ENCODE assay signal across 30 cellular contexts in genomic region chr18:23274638-23275482, GRCh38.
DNase-seq lines count a peak whose midpoint lies in the region; ATAC-seq, FAIRE-seq and TF ChIP-seq lines count a peak whose summit lies in the region.
"Had no signal": no experiment of that assay in that cellular context is flagged by ENCODE, and none has a peak within 500 bp of the region (broad histone marks: within the 10 kb centered on the region; RNA-seq: fewer than 3 reads in every experiment).

No MANE protein-coding gene starts in this region.

- H3K4me1 Mint-ChIP-seq in activated T-cell treated with anti-CD3 and anti-CD28 coated beads, Interleukin-2, amount 50 U/mL, for 24 hours (ENCODE audit: low read depth): no peaks in the 10 kb centered on the region
- peaks cover 15 to 19% of the 10 kb centered on the region in 2 donors for H3K4me1 Mint-ChIP-seq in stimulated activated naive B cell treated with anti-CD40 and anti-IgM and Interleukin-4, amounts not matched to agents 10 μg/mL and 1 μg/mL and 100 μg/mL, for 72 hours
- H3K4me1 Mint-ChIP-seq: central memory CD8-positive, alpha-beta T cell; T-cell had no signal

- DNase-seq in activated T-cell treated with anti-CD3 and anti-CD28 coated beads, Interleukin-2, amount 50 U/mL, for 24 hours: no peak
- DNase-seq in activated T-cell treated with anti-CD3 and anti-CD28 coated beads, Interleukin-2, amount 50 U/mL, for 48 hours: no peak
- DNase-seq in K562 (ENCODE audit: extremely low read depth in 1 of 4, low spot score in 3 of 4) (no peak), mesenchymal stem cell (no peak)
- DNase-seq in stimulated activated naive B cell treated with anti-CD40 and anti-IgM and Interleukin-4, amounts not matched to agents 10 μg/mL and 1 μg/mL and 100 μg/mL, for 72 hours: no peak
- DNase-seq in stimulated activated CD4-positive, alpha-beta T cell treated with anti-CD3 and anti-CD28 coated beads, Interleukin-2, amount 100 ng/mL, for 24 hours: no peak
- DNase-seq: activated CD4-positive, CD25-positive, alpha-beta regulatory T cell; activated gamma-delta T cell treated with Interleukin-2 at 50 U/mL for 16 hours; activated T-cell treated with anti-CD3 and anti-CD28 coated beads, Interleukin-2, amount 50 U/mL, for 4 hours; Caco-2; DMS79; effector memory CD8-positive, alpha-beta T cell; foreskin keratinocyte; lower lobe of right lung; NCI-H2107; NCI-H446; NCI-H82; RPMI8226; sigmoid colon; stimulated activated CD4-positive, alpha-beta T cell treated with anti-CD3 and anti-CD28 coated beads, Interleukin-4, amount 100 ng/mL, for 24 hours; T-cell; upper lobe of left lung had no signal

- H3K79me2 ChIP-seq in K562 (ENCODE audit: control insufficient read depth, insufficient read depth, low read length): no peaks in the 10 kb centered on the region

- no peak overlapping the region for H3K4ac ChIP-seq in mesenchymal stem cell (ENCODE audit: low read depth in 1 of 2, low read length in 2 of 2)

- WGBS in K562 (ENCODE audit: insufficient coverage, low coverage, missing lambda C conversion rate): 37% methylated on average over 16 of the region's 17 CpGs
- 94% methylated on average over 15 of the region's 17 CpGs for WGBS in mesenchymal stem cell

- no peak overlapping the region for H4K8ac ChIP-seq in mesenchymal stem cell (ENCODE audit: low read length)

- no peak overlapping the region for H2AFZ ChIP-seq in K562 (ENCODE audit: low read depth, low read length)
- no peak overlapping the region for H2AFZ ChIP-seq in mesenchymal stem cell (ENCODE audit: low read depth, low read length)

- ATAC-seq in K562 (peak; percentile 31), HG02981 (IDR thresholded peaks at IDR 0.05; ENCODE audit: unreplicated experiment) (no peak), GM18519 (IDR thresholded peaks at IDR 0.05; ENCODE audit: low FRiP score, unreplicated experiment) (no peak)
- no peak for ATAC-seq in stimulated activated naive B cell treated with anti-CD40 and anti-IgM and Interleukin-4, amounts not matched to agents 10 μg/mL and 1 μg/mL and 100 μg/mL, for 72 hours (replicated peaks)
- ATAC-seq: activated T-cell treated with anti-CD3 and anti-CD28 coated beads, Interleukin-2, amount 50 U/mL, for 4 hours; effector memory CD8-positive, alpha-beta T cell; foreskin keratinocyte; lower lobe of right lung; T-cell had no signal

- BruUV-seq in K562 (replicated peaks; lab: Mats Ljungman, UMichigan): no TSS peak

- in situ Hi-C loops in K562 (cut with MboI): no loop called here

- H3K27me3 Mint-ChIP-seq in activated T-cell treated with anti-CD3 and anti-CD28 coated beads, Interleukin-2, amount 50 U/mL, for 24 hours: no peaks in the 10 kb centered on the region
- no peaks in the 10 kb centered on the region for H3K27me3 Mint-ChIP-seq in stimulated activated naive B cell treated with anti-CD40 and anti-IgM and Interleukin-4, amounts not matched to agents 10 μg/mL and 1 μg/mL and 100 μg/mL, for 72 hours
- H3K27me3 Mint-ChIP-seq: central memory CD8-positive, alpha-beta T cell; effector memory CD8-positive, alpha-beta T cell; natural killer cell treated with Interleukin-12 subunit alpha and Interleukin-12 subunit beta and Interleukin-15 and Interleukin-18, amount 100 ng/mL, for 72 hours; T-cell had no signal

- TF ChIP-seq POLR2A in K562 (conservative IDR thresholded peaks at IDR 0.05): no peak

- H2BK15ac ChIP-seq in mesenchymal stem cell (ENCODE audit: low read depth, poor library complexity, severe bottlenecking): no peak overlapping the region

- peak overlapping the region in 1 of 2 experiments; percentile 37 for H3K14ac ChIP-seq in mesenchymal stem cell (ENCODE audit: low read length in 2 of 2)

- H3K4me1 ChIP-seq in K562 (replicated peaks in 1 of 2; ENCODE audit: control insufficient read depth in 2 of 2, insufficient read depth in 2 of 2, low read length in 2 of 2): peaks cover 0 to under 1% of the 10 kb centered on the region in 2 experiments; a peak in 1 of 5 replicates
- no peaks in the 10 kb centered on the region for H3K4me1 ChIP-seq in mesenchymal stem cell (ENCODE audit: control insufficient read depth, insufficient read depth, low read depth, low read length)
- H3K4me1 ChIP-seq: Caco-2, foreskin keratinocyte, sigmoid colon had no signal

- H3K9ac ChIP-seq in K562 (ENCODE audit: insufficient read depth in 1 of 2, low read depth in 2 of 2, low read length in 2 of 2): no peak overlapping the region
- H3K9ac ChIP-seq in mesenchymal stem cell (ENCODE audit: low read length): no peak overlapping the region

- no peaks in the 10 kb centered on the region for H3K9me1 ChIP-seq in K562 (ENCODE audit: control insufficient read depth, insufficient read depth, low read length)

- no peak overlapping the region for H3K4me3 Mint-ChIP-seq in activated T-cell treated with anti-CD3 and anti-CD28 coated beads, Interleukin-2, amount 50 U/mL, for 24 hours
- no peak overlapping the region for H3K4me3 Mint-ChIP-seq in stimulated activated naive B cell treated with anti-CD40 and anti-IgM and Interleukin-4, amounts not matched to agents 10 μg/mL and 1 μg/mL and 100 μg/mL, for 72 hours
- H3K4me3 Mint-ChIP-seq: activated T-cell treated with anti-CD3 and anti-CD28 coated beads, Interleukin-2, amount 50 U/mL, for 4 hours; CD14-positive monocyte; central memory CD8-positive, alpha-beta T cell; effector memory CD8-positive, alpha-beta T cell; natural killer cell treated with Interleukin-12 subunit alpha and Interleukin-12 subunit beta and Interleukin-15 and Interleukin-18, amount 100 ng/mL, for 72 hours; T-cell had no signal

- H3K4me2 ChIP-seq in K562 (ENCODE audit: insufficient read depth, low read length): no peak overlapping the region
- no peak overlapping the region for H3K4me2 ChIP-seq in mesenchymal stem cell (ENCODE audit: low read length, poor library complexity, severe bottlenecking)

- H3K9me3 ChIP-seq in K562 (replicated peaks; ENCODE audit: control insufficient read depth, insufficient read depth, low read depth, low read length): peaks cover 5% of the 10 kb centered on the region
- peaks cover 22% of the 10 kb centered on the region for H3K9me3 ChIP-seq in mesenchymal stem cell (ENCODE audit: control insufficient read depth, low read length)

- H4K20me1 ChIP-seq in K562 (replicated peaks; ENCODE audit: control insufficient read depth, insufficient read depth, low read length): no peaks in the 10 kb centered on the region

- H2BK120ac ChIP-seq in mesenchymal stem cell (ENCODE audit: low read depth, low read length): no peak overlapping the region

- H2BK5ac ChIP-seq in mesenchymal stem cell (ENCODE audit: low read depth, low read length, poor library complexity, severe bottlenecking): no peak overlapping the region

- TF ChIP-seq EP300 in K562 (IDR thresholded peaks at IDR 0.05; ENCODE audit: low read length): no peak

- POLR2A ChIA-PET in K562 (lab: Yijun Ruan, JAX): no interaction called here

- H3K23ac ChIP-seq in mesenchymal stem cell (ENCODE audit: low read length in 2 of 2): no peak overlapping the region

- H3K27ac ChIP-seq in K562 (ENCODE audit: extremely low read depth, low read depth, low read length): no peak overlapping the region
- H3K27ac ChIP-seq in mesenchymal stem cell (ENCODE audit: low read length, poor library complexity, severe bottlenecking): no peak overlapping the region
- H3K27ac ChIP-seq: 22Rv1, foreskin keratinocyte, lower lobe of right lung, sigmoid colon, upper lobe of left lung had no signal

- H3K27me3 ChIP-seq in K562 (ENCODE audit: control insufficient read depth in 2 of 2, insufficient read depth in 2 of 2, low read length in 2 of 2) (no peaks in the 10 kb centered on the region), mesenchymal stem cell (ENCODE audit: control insufficient read depth in 1 of 2, insufficient read depth in 1 of 2, low read length in 2 of 2) (no peaks in the 10 kb centered on the region)
- H3K27me3 ChIP-seq: foreskin keratinocyte, sigmoid colon, upper lobe of left lung had no signal

- H3K36me3 Mint-ChIP-seq in activated T-cell treated with anti-CD3 and anti-CD28 coated beads, Interleukin-2, amount 50 U/mL, for 24 hours (ENCODE audit: low read depth): peaks cover 19% of the 10 kb centered on the region
- peaks cover 40 to 71% of the 10 kb centered on the region in 2 donors for H3K36me3 Mint-ChIP-seq in stimulated activated naive B cell treated with anti-CD40 and anti-IgM and Interleukin-4, amounts not matched to agents 10 μg/mL and 1 μg/mL and 100 μg/mL, for 72 hours
- H3K36me3 Mint-ChIP-seq: CD14-positive monocyte had no signal

- CTCF ChIA-PET in K562 (lab: Yijun Ruan, JAX; ENCODE audit: low intra/inter-chr PET ratio): no interaction called here

- H2AK5ac ChIP-seq in mesenchymal stem cell (ENCODE audit: low read length, severe bottlenecking): no peak overlapping the region

- peaks cover 22% of the 10 kb centered on the region for H3K9me3 Mint-ChIP-seq in activated T-cell treated with anti-CD3 and anti-CD28 coated beads, Interleukin-2, amount 50 U/mL, for 24 hours
- H3K9me3 Mint-ChIP-seq in stimulated activated naive B cell treated with anti-CD40 and anti-IgM and Interleukin-4, amounts not matched to agents 10 μg/mL and 1 μg/mL and 100 μg/mL, for 72 hours: peaks cover 25 to 36% of the 10 kb centered on the region in 2 donors
- H3K9me3 Mint-ChIP-seq: central memory CD8-positive, alpha-beta T cell had no signal

- peak overlapping the region in 1 of 2 experiments; percentile 55 for H3K18ac ChIP-seq in mesenchymal stem cell (ENCODE audit: low read depth in 1 of 2, low read length in 2 of 2)

- no peak overlapping the region for H3K4me3 ChIP-seq in K562
- H3K4me3 ChIP-seq in mesenchymal stem cell (ENCODE audit: insufficient read depth in 1 of 2, low read depth in 1 of 2, low read length in 2 of 2): peak overlapping the region in 1 of 2 experiments; percentile 28
- H3K4me3 ChIP-seq: lower lobe of right lung, sigmoid colon, upper lobe of left lung had no signal

- TF ChIP-seq CTCF in K562 (IDR thresholded peaks at IDR 0.05 in 2 of 3, conservative IDR thresholded peaks at IDR 0.05 in 1 of 3; ENCODE audit: insufficient read depth in 2 of 3, low read depth in 1 of 3, low read length in 3 of 3): no peak

- no peaks in the 10 kb centered on the region for H3K36me3 ChIP-seq in K562 (ENCODE audit: control insufficient read depth, insufficient read depth, low read length)
- H3K36me3 ChIP-seq in mesenchymal stem cell (ENCODE audit: control insufficient read depth in 1 of 2, insufficient read depth in 2 of 2, low read depth in 1 of 2, low read length in 2 of 2): peaks cover 0 to 6% of the 10 kb centered on the region in 2 experiments
- H3K36me3 ChIP-seq: lower lobe of right lung, sigmoid colon, upper lobe of left lung had no signal

- intact Hi-C loops in K562 (cut with micrococcal nuclease): no loop called here

- peak overlapping the region; percentile 38 for H3K27ac Mint-ChIP-seq in activated T-cell treated with anti-CD3 and anti-CD28 coated beads, Interleukin-2, amount 50 U/mL, for 24 hours
- H3K27ac Mint-ChIP-seq in stimulated activated naive B cell treated with anti-CD40 and anti-IgM and Interleukin-4, amounts not matched to agents 10 μg/mL and 1 μg/mL and 100 μg/mL, for 72 hours: peak overlapping the region; percentile 61
- H3K27ac Mint-ChIP-seq: effector memory CD8-positive, alpha-beta T cell; natural killer cell treated with Interleukin-12 subunit alpha and Interleukin-12 subunit beta and Interleukin-15 and Interleukin-18, amount 100 ng/mL, for 72 hours; T-cell had no signal

- no peak for FAIRE-seq in K562 (lab: Jason Lieb, UNC)
- FAIRE-seq: G401.6, keratinocyte had no signal

- H4K91ac ChIP-seq in mesenchymal stem cell (ENCODE audit: low read length): peak overlapping the region; percentile 74

- peak overlapping the region in 1 of 2 experiments; percentile 79 for H2BK12ac ChIP-seq in mesenchymal stem cell (ENCODE audit: low read length in 2 of 2)

- no peaks in the 10 kb centered on the region for H3K79me1 ChIP-seq in mesenchymal stem cell (replicated peaks; ENCODE audit: low read length, poor library complexity, severe bottlenecking)

- TF ChIP-seq RAD21 in K562 (CRISPR knock-in tag; conservative IDR thresholded peaks at IDR 0.05 in 1 of 2, IDR thresholded peaks at IDR 0.05 in 1 of 2): no peak
